ENCODE assay signal across 8 cellular contexts in genomic region chr19:4471400-4472173, GRCh38. TPM values are rescaled to one million over a fixed set of nuclear protein-coding genes. Genes with fewer than 3 reads are reported as not detected.
A peak's percentile ranks its signal among the peaks of the same experiment; 100 is the strongest.
DNase-seq lines count a peak whose midpoint lies in the region; ATAC-seq and TF ChIP-seq lines count a peak whose summit lies in the region.

No MANE protein-coding gene starts in this region.

- H3K9me3 ChIP-seq in esophagus muscularis mucosa (no peaks in the 10 kb centered on the region), mucosa of stomach (ENCODE audit: control insufficient read depth, low read length) (no peaks in the 10 kb centered on the region)

- H3K36me3 ChIP-seq in esophagus muscularis mucosa: peaks cover 8 to 17% (median 13%) of the 10 kb centered on the region in 4 donors
- no peaks in the 10 kb centered on the region for H3K36me3 ChIP-seq in mucosa of stomach (ENCODE audit: control insufficient read depth, insufficient read depth, low read length)

- under 1% methylated on average over 33 of the region's 33 CpGs for WGBS in esophagus muscularis mucosa

- H3K27ac ChIP-seq in esophagus muscularis mucosa (replicated peaks in 1 of 4): peak overlapping the region; percentile 73 to 89 (median 87)

- DNase-seq in DMS153 (lab: John Stamatoyannopoulos, UW) (peak; percentile 100), OCI-M2 (lab: John Stamatoyannopoulos, UW; ENCODE audit: unreplicated experiment) (peak; percentile 97), esophagus muscularis mucosa (ENCODE audit: extremely low spot score) (peak; percentile 100)
- peak; percentile 100 for DNase-seq in Jurkat, Clone E6-1 (ENCODE audit: low read depth, low spot score)
- DNase-seq in activated T-cell treated with anti-CD3 and anti-CD28 coated beads, Interleukin-2, amount 50 U/mL, for 1 hour: peak; percentile 92
- peak; percentile 96 for DNase-seq in stimulated activated CD8-positive, alpha-beta memory T cell treated with anti-CD3 and anti-CD28 coated beads, Interleukin-4, amount 100 ng/mL, for 48 hours

- H3K27me3 ChIP-seq in esophagus muscularis mucosa: no peaks in the 10 kb centered on the region
- H3K27me3 ChIP-seq in mucosa of stomach (ENCODE audit: control insufficient read depth, insufficient read depth, low read length): no peaks in the 10 kb centered on the region

- ATAC-seq in GM21717 (IDR thresholded peaks at IDR 0.05; ENCODE audit: unreplicated experiment): peak; percentile 78

- no peak for TF ChIP-seq EP300 in esophagus muscularis mucosa (IDR thresholded peaks at IDR 0.05)

- peak in 1 of 3 experiments; percentile 24 for TF ChIP-seq CTCF in esophagus muscularis mucosa (IDR thresholded peaks at IDR 0.05)

- H3K4me1 ChIP-seq in esophagus muscularis mucosa (peaks cover 22 to 36% (median 32%) of the 10 kb centered on the region in 4 donors), mucosa of stomach (ENCODE audit: control insufficient read depth, insufficient read depth, low read length) (peaks cover 12% of the 10 kb centered on the region)

- intact Hi-C loops in esophagus muscularis mucosa (cut with DNase I): no loop called here

- H3K9ac ChIP-seq in mucosa of stomach (ENCODE audit: low read length): peak overlapping the region; percentile 63

- H3K4me3 ChIP-seq in Jurkat, Clone E6-1 (ENCODE audit: low read length): peak overlapping the region; percentile 70
- peak overlapping the region; percentile 80 to 99 (median 90) for H3K4me3 ChIP-seq in esophagus muscularis mucosa
- H3K4me3 ChIP-seq in mucosa of stomach (ENCODE audit: low read length): peak overlapping the region; percentile 26

- peak; percentile 28 for TF ChIP-seq POLR2A in esophagus muscularis mucosa (IDR thresholded peaks at IDR 0.05; ENCODE audit: low read depth)

RNA-seq across cellular contexts. Expression of gene HDGFL2, which starts 0.5 kb away (rescaled TPM):
- 74.0 TPM for polyA plus RNA-seq in Jurkat, Clone E6-1 (2012; ENCODE audit: insufficient read depth, insufficient read length)
- 10 to 100 TPM; 30.5 to 72.3 (median 45.5) TPM for total RNA-seq in esophagus muscularis mucosa

RNA-seq across cellular contexts. Expression of gene UBXN6, which starts 14.0 kb away (rescaled TPM):
- 49.4 TPM for polyA plus RNA-seq in Jurkat, Clone E6-1 (2012; ENCODE audit: insufficient read depth, insufficient read length)
- 100 to 1,000 TPM in 2 of 4 donors, 10 to 100 TPM in 2; 65.2 to 190 (median 98.8) TPM for total RNA-seq in esophagus muscularis mucosa

RNA-seq across cellular contexts. Expression of gene PLIN4, which starts 46.7 kb away (rescaled TPM):
- polyA plus RNA-seq in Jurkat, Clone E6-1 (2012; ENCODE audit: insufficient read depth, insufficient read length): not detected
- 100 to 1,000 TPM in 2 of 4 donors, 10 to 100 TPM in 2; 45.7 to 134 (median 91.1) TPM for total RNA-seq in esophagus muscularis mucosa

Comparison
In these comparisons a context has a peak if more than half of its experiments do, and no peak if none do; other contexts are left out.
1. Peak in every context shown above with its lines: DNase-seq, ATAC-seq, H3K4me3 ChIP-seq and H3K27ac ChIP-seq.
2. H3K4me3 ChIP-seq: peak in every context shown above with its lines; median percentile 90 in esophagus muscularis mucosa; 70 in Jurkat, Clone E6-1; 26 in mucosa of stomach.